21 cellular contexts compared by ENCODE assay signal in genomic region chr10:33463011-33463410, GRCh38.
"Had no signal": no experiment of that assay in that cellular context is flagged by ENCODE, and none has a peak within 500 bp of the region (broad histone marks: within the 10 kb centered on the region; RNA-seq: fewer than 3 reads in every experiment).

No MANE protein-coding gene starts in this region.

- DNase-seq: dermis blood vessel endothelial cell; dorsolateral prefrontal cortex; effector CD4-positive, alpha-beta T cell; effector memory CD4-positive, alpha-beta T cell; foreskin keratinocyte; hypothalamus; immature natural killer cell; islet precursor cell; kidney; kidney glomerular epithelial cell; left lung; left ventricle myocardium superior; lower lobe of right lung; mesendoderm; midbrain had no signal

- H3K4me1 ChIP-seq: left lung, lower lobe of right lung had no signal

- H3K27me3 ChIP-seq: dorsolateral prefrontal cortex, esophagus muscularis mucosa, foreskin keratinocyte, gastroesophageal sphincter, hepatocyte, left lung had no signal

- H3K36me3 ChIP-seq: esophagus muscularis mucosa, gastroesophageal sphincter, left lung, lower lobe of right lung had no signal

- H3K9me3 ChIP-seq: esophagus muscularis mucosa, gastroesophageal sphincter, left lung, lower lobe of right lung had no signal

- H3K27ac ChIP-seq: coronary artery, dorsolateral prefrontal cortex, esophagus muscularis mucosa, foreskin keratinocyte, gastroesophageal sphincter, hepatocyte, left lung, lower lobe of right lung had no signal

- FAIRE-seq: colon, endothelial cell of umbilical vein had no signal

- ATAC-seq: foreskin keratinocyte, gastroesophageal sphincter, left lung, left ventricle myocardium superior, lower lobe of right lung had no signal

- H3K4me3 ChIP-seq: coronary artery, dorsolateral prefrontal cortex, esophagus muscularis mucosa, gastroesophageal sphincter, hepatocyte, left lung, lower lobe of right lung had no signal
